Comparison of ENCODE assay signal across 31 cellular contexts in the genomic region with DNA sequence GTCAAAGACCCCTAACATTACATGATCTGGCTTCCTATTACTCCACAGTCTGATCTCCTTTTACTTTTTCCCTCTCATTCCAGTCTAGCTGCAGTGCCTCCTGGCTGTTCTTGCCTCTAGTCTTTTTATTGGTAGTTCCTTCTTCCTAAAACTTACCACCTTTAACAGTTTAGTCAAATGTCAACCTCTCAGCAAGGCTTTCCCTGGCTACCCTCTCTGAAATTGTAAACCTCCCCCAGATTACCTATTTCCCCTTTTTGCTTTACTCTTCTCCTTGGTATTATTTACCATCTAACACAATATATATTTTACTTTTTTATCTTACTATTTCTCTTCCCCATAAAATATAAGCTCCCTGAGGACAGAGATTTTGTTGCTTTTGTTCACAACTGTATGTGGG.
"Had no signal": no experiment of that assay in that cellular context is flagged by ENCODE, and none has a peak within 500 bp of the region (broad histone marks: within the 10 kb centered on the region; RNA-seq: fewer than 3 reads in every experiment).

No MANE protein-coding gene starts in this region.

- FAIRE-seq: small intestine, urothelium cell line had no signal

- H3K4me2 ChIP-seq: neural progenitor cell had no signal

- DNase-seq: colonic mucosa; effector CD8-positive, alpha-beta T cell; endodermal cell; foreskin keratinocyte; heart right ventricle; hippocampal formation; left cardiac atrium; left lung; mesenchymal stem cell; midbrain; naive thymus-derived CD4-positive, alpha-beta T cell; right lobe of liver; small intestine; stimulated activated CD4-positive, alpha-beta T cell treated with anti-CD3 and anti-CD28 coated beads, Interleukin-12 subunit alpha, Interleukin-12 subunit beta, amount 100 ng/mL, for 4 hours; stimulated activated CD4-positive, alpha-beta T cell treated with anti-CD3 and anti-CD28 coated beads, Interleukin-1b, Interleukin-23, amount 100 ng/mL, for 48 hours; stimulated activated CD4-positive, alpha-beta T cell treated with anti-CD3 and anti-CD28 coated beads, Interleukin-4, amount 100 ng/mL, for 1 hour; stimulated activated CD8-positive, alpha-beta memory T cell treated with anti-CD3 and anti-CD28 coated beads, Interleukin-4, amount 100 ng/mL, for 48 hours; stimulated activated naive CD8-positive, alpha-beta T cell treated with anti-CD3 and anti-CD28 coated beads, Interleukin-15, Interleukin-2, amounts not matched to agents 100 U/mL and 50 U/mL, for 24 hours; substantia nigra; testis; tibial artery; upper lobe of left lung had no signal

- H3K9me3 Mint-ChIP-seq: dendritic cell treated with granulocyte-macrophage colony-stimulating factor and Interleukin-4, amounts not matched to agents 40 ng/mL and 50 ng/mL, for 4 days; naive thymus-derived CD4-positive, alpha-beta T cell; nephron; neural progenitor cell had no signal

- H3K36me3 Mint-ChIP-seq: naive thymus-derived CD4-positive, alpha-beta T cell had no signal

- H3K27ac Mint-ChIP-seq: dendritic cell treated with granulocyte-macrophage colony-stimulating factor and Interleukin-4, amounts not matched to agents 40 ng/mL and 50 ng/mL, for 4 days; endodermal cell; naive thymus-derived CD4-positive, alpha-beta T cell; nephron; neural progenitor cell; progenitor cell of endocrine pancreas had no signal

- H3K9me3 ChIP-seq: colonic mucosa, gastroesophageal sphincter, heart right ventricle, left lung, right lobe of liver, testis, tibial artery, upper lobe of left lung had no signal

- H3K9ac ChIP-seq: neural progenitor cell, parathyroid adenoma had no signal

- H3K4me1 Mint-ChIP-seq: naive thymus-derived CD4-positive, alpha-beta T cell; nephron had no signal

- H3K36me3 ChIP-seq: colonic mucosa, gastroesophageal sphincter, heart right ventricle, left lung, neural progenitor cell, right lobe of liver, tibial artery, upper lobe of left lung had no signal

- H3K27me3 ChIP-seq: colonic mucosa, foreskin keratinocyte, gastroesophageal sphincter, heart right ventricle, left lung, neural progenitor cell, right lobe of liver, testis, tibial artery, upper lobe of left lung had no signal

- H3K27me3 Mint-ChIP-seq: dendritic cell treated with granulocyte-macrophage colony-stimulating factor and Interleukin-4, amounts not matched to agents 40 ng/mL and 50 ng/mL, for 4 days; progenitor cell of endocrine pancreas had no signal

- H3K4me3 Mint-ChIP-seq: dendritic cell treated with granulocyte-macrophage colony-stimulating factor and Interleukin-4, amounts not matched to agents 40 ng/mL and 50 ng/mL, for 4 days; endodermal cell; naive thymus-derived CD4-positive, alpha-beta T cell; nephron; neural progenitor cell had no signal

- H3K4me1 ChIP-seq: colonic mucosa, left lung, parathyroid adenoma, right lobe of liver, testis had no signal

- H3K4me3 ChIP-seq: colonic mucosa, gastroesophageal sphincter, heart right ventricle, left lung, neural progenitor cell, right lobe of liver, testis, tibial artery, upper lobe of left lung had no signal

- H3K27ac ChIP-seq: colonic mucosa, epithelial cell of prostate, foreskin keratinocyte, gastroesophageal sphincter, heart right ventricle, left lung, neural progenitor cell, parathyroid adenoma, right lobe of liver, testis, tibial artery, upper lobe of left lung had no signal

- ATAC-seq: esophagus mucosa; foreskin keratinocyte; gastroesophageal sphincter; heart right ventricle; left cardiac atrium; left lung; naive thymus-derived CD4-positive, alpha-beta T cell; right lobe of liver; stimulated activated naive CD8-positive, alpha-beta T cell treated with anti-CD3 and anti-CD28 coated beads, Interleukin-15, Interleukin-2, amounts not matched to agents 100 U/mL and 50 U/mL, for 24 hours had no signal
